Comparison of ENCODE assay signal across 14 cellular contexts in genomic region chr5:71529682-71530081, GRCh38.
"Had no signal": no experiment of that assay in that cellular context is flagged by ENCODE, and none has a peak within 500 bp of the region (broad histone marks: within the 10 kb centered on the region; RNA-seq: fewer than 3 reads in every experiment).

No MANE protein-coding gene starts in this region.

- H3K9me3 Mint-ChIP-seq: activated naive CD4-positive, alpha-beta T cell treated with anti-CD3 and anti-CD28 coated beads, Interleukin-2, amount 50 U/mL, for 24 hours; naive thymus-derived CD4-positive, alpha-beta T cell; T-helper 2 cell treated with Interferon-gamma antibody and Interleukin-4, amounts not matched to agents 5 μg/mL and 100 μg/mL, for 36 hours had no signal

- ATAC-seq: mucosa of descending colon; naive thymus-derived CD4-positive, alpha-beta T cell had no signal

- H3K27ac Mint-ChIP-seq: activated naive CD4-positive, alpha-beta T cell treated with anti-CD3 and anti-CD28 coated beads, Interleukin-2, amount 50 U/mL, for 24 hours; T-helper 2 cell treated with Interferon-gamma antibody and Interleukin-4, amounts not matched to agents 5 μg/mL and 100 μg/mL, for 36 hours had no signal

- DNase-seq: activated CD4-positive, alpha-beta T cell treated with anti-CD3 and anti-CD28 coated beads for 1 hour; activated CD4-positive, alpha-beta T cell treated with anti-CD3 and anti-CD28 coated beads, Interleukin-2, amount 50 U/mL, for 4 hours; activated effector memory CD4-positive, alpha-beta T cell treated with Interleukin-2 at 50 U/mL for 16 hours; activated T-cell treated with anti-CD3 and anti-CD28 coated beads, Interleukin-2, amount 50 U/mL, for 1 hour; amniotic stem cell; caudate nucleus; islet precursor cell; mucosa of descending colon; naive thymus-derived CD4-positive, alpha-beta T cell; stimulated activated CD4-positive, alpha-beta T cell treated with anti-CD3 and anti-CD28 coated beads, Interleukin-2, amount 100 ng/mL, for 24 hours had no signal

- H3K27me3 Mint-ChIP-seq: activated naive CD4-positive, alpha-beta T cell treated with anti-CD3 and anti-CD28 coated beads, Interleukin-2, amount 50 U/mL, for 24 hours; naive thymus-derived CD4-positive, alpha-beta T cell had no signal

- FAIRE-seq: colon, endometrium had no signal

- H3K4me3 Mint-ChIP-seq: activated naive CD4-positive, alpha-beta T cell treated with anti-CD3 and anti-CD28 coated beads, Interleukin-2, amount 50 U/mL, for 24 hours; naive thymus-derived CD4-positive, alpha-beta T cell; T-helper 2 cell treated with Interferon-gamma antibody and Interleukin-4, amounts not matched to agents 5 μg/mL and 100 μg/mL, for 36 hours had no signal
